Comparison of ENCODE assay signal across 7 cellular contexts in genomic region chr11:64339754-64340408, GRCh38. TPM values are rescaled to one million over a fixed set of nuclear protein-coding genes. Genes with fewer than 3 reads are reported as not detected.
DNase-seq lines count a peak whose midpoint lies in the region; ATAC-seq and TF ChIP-seq lines count a peak whose summit lies in the region.

TSS of gene CCDC88B (plus strand) at chr11:64340204. CDS start at chr11:64340267, 63 bp downstream.

- ATAC-seq in GM21360 (IDR thresholded peaks at IDR 0.05; ENCODE audit: unreplicated experiment): peak; percentile 41

- CTCF ChIA-PET in activated CD4-positive, alpha-beta memory T cell treated with anti-CD3 and anti-CD28 coated beads for 36 hours (lab: Charles Lee): interaction anchor here (1.1 to 3.6 kb wide), 5 partner anchors 8 to 177 kb away, joined by 3 to 34 read pairs (median 9); partner anchors contain the start of genes PRDX5 and TRMT112

- H3K27ac Mint-ChIP-seq in activated CD4-positive, alpha-beta memory T cell treated with anti-CD3 and anti-CD28 coated beads for 36 hours: peak within 1 kb of the TSS; percentile 95

- peak within 1 kb of the TSS; percentile 51; the same call in 1 of the 2 replicates for H3K9ac ChIP-seq in KMS-11

- H3K4me1 ChIP-seq in KMS-11 (ENCODE audit: low read depth, poor library complexity, severe bottlenecking) (peaks cover 45% of the 10 kb centered on the region), esophagus muscularis mucosa (peaks cover 7 to 33% (median 26%) of the 10 kb centered on the region in 4 donors), thyroid gland (peaks cover 2 to 24% of the 10 kb centered on the region in 2 donors)

- no peaks in the 10 kb centered on the region for H3K27me3 Mint-ChIP-seq in activated CD4-positive, alpha-beta memory T cell treated with anti-CD3 and anti-CD28 coated beads for 36 hours

- peak; percentile 92 for DNase-seq in activated CD4-positive, alpha-beta memory T cell treated with anti-CD3 and anti-CD28 coated beads for 36 hours
- DNase-seq in esophagus muscularis mucosa (ENCODE audit: extremely low spot score) (no peak), thyroid gland (no peak), NCI-H526 treated with DMSO at 0.1 percent for 48 hours (lab: John Stamatoyannopoulos, UW) (no peak)
- peak; percentile 58 to 78 for DNase-seq in stimulated activated CD4-positive, alpha-beta T cell treated with anti-CD3 and anti-CD28 coated beads, Interleukin-1b, Interleukin-23, amount 100 ng/mL, for 1 hour (ENCODE audit: low read depth in 2 of 2)

- no peaks in the 10 kb centered on the region for H3K9me3 ChIP-seq in esophagus muscularis mucosa
- no peaks in the 10 kb centered on the region for H3K9me3 ChIP-seq in thyroid gland

- peaks cover 46% of the 10 kb centered on the region for H3K4me1 Mint-ChIP-seq in activated CD4-positive, alpha-beta memory T cell treated with anti-CD3 and anti-CD28 coated beads for 36 hours (ENCODE audit: low read depth)

- H3K27me3 ChIP-seq in KMS-11 (ENCODE audit: insufficient read depth, low read depth) (no peaks in the 10 kb centered on the region), esophagus muscularis mucosa (no peaks in the 10 kb centered on the region), thyroid gland (no peaks in the 10 kb centered on the region)

- no peaks in the 10 kb centered on the region for H3K79me2 ChIP-seq in KMS-11 (ENCODE audit: insufficient read depth, low read depth)

- H3K36me3 ChIP-seq in KMS-11 (ENCODE audit: insufficient read depth) (no peaks in the 10 kb centered on the region), esophagus muscularis mucosa (no peaks in the 10 kb centered on the region), thyroid gland (no peaks in the 10 kb centered on the region)

- no peaks in the 10 kb centered on the region for H4K20me1 ChIP-seq in KMS-11 (ENCODE audit: insufficient read depth)

- intact Hi-C loops in activated CD4-positive, alpha-beta memory T cell treated with anti-CD3 and anti-CD28 coated beads for 36 hours (cut with micrococcal nuclease): loop anchor here (1.0 kb wide), 1 partner anchor 23 kb away; the partner anchor contains the start of gene TRMT112
- intact Hi-C loops in esophagus muscularis mucosa (cut with DNase I) (no loop called here), thyroid gland (cut with DNase I) (no loop called here)

- peaks cover 25% of the 10 kb centered on the region for H3K36me3 Mint-ChIP-seq in activated CD4-positive, alpha-beta memory T cell treated with anti-CD3 and anti-CD28 coated beads for 36 hours

- peak within 1 kb of the TSS; percentile 50 for H2AFZ ChIP-seq in KMS-11 (ENCODE audit: low read depth)

- H3K9me3 Mint-ChIP-seq in activated CD4-positive, alpha-beta memory T cell treated with anti-CD3 and anti-CD28 coated beads for 36 hours: no peaks in the 10 kb centered on the region

- WGBS in esophagus muscularis mucosa: 64% methylated on average over 13 of the region's 16 CpGs
- WGBS in thyroid gland, 2 donors: 80 to 90% methylated on average over 16 of the region's 16 CpGs

- H3K27ac ChIP-seq in KMS-11 (peak within 1 kb of the TSS; percentile 25), esophagus muscularis mucosa (replicated peaks in 1 of 4) (no peak within 1 kb of the TSS), thyroid gland (no peak within 1 kb of the TSS)

- H3K4me3 Mint-ChIP-seq in activated CD4-positive, alpha-beta memory T cell treated with anti-CD3 and anti-CD28 coated beads for 36 hours: peak within 1 kb of the TSS; percentile 91

- H3K4me3 ChIP-seq in KMS-11 (IDR thresholded peaks at IDR 0.05; ENCODE audit: insufficient read depth, low read depth, low read length) (no peak within 1 kb of the TSS), esophagus muscularis mucosa (peak within 1 kb of the TSS; percentile 32 to 47 (median 35)), thyroid gland (replicated peaks in 1 of 3) (no peak within 1 kb of the TSS)

- TF ChIP-seq POLR2A in esophagus muscularis mucosa (IDR thresholded peaks at IDR 0.05; ENCODE audit: low read depth) (no peak), thyroid gland (IDR thresholded peaks at IDR 0.05) (no peak)

- TF ChIP-seq CTCF in KMS-11 (conservative IDR thresholded peaks at IDR 0.05; ENCODE audit: low read depth, low read length): no peak
- no peak for TF ChIP-seq CTCF in esophagus muscularis mucosa (IDR thresholded peaks at IDR 0.05)
- no peak for TF ChIP-seq CTCF in thyroid gland (IDR thresholded peaks at IDR 0.05)

- POLR2A ChIA-PET in activated CD4-positive, alpha-beta memory T cell treated with anti-CD3 and anti-CD28 coated beads for 36 hours (lab: Charles Lee): interaction anchor here (0.5 to 1.7 kb wide), 3 partner anchors 15 to 93 kb away, joined by 3 to 15 read pairs (median 3); partner anchors contain the start of genes PPP1R14B, PRDX5 and TRMT112

- peak within 1 kb of the TSS; percentile 97 for H3K4me2 ChIP-seq in KMS-11

- TF ChIP-seq EP300 in esophagus muscularis mucosa (IDR thresholded peaks at IDR 0.05): no peak

RNA-seq across cellular contexts. Expression of gene CCDC88B, which starts in this region (rescaled TPM):
- 10 to 100 TPM; 69.5 to 74.5 TPM for total RNA-seq in activated CD4-positive, alpha-beta memory T cell treated with anti-CD3 and anti-CD28 coated beads for 36 hours
- total RNA-seq in esophagus muscularis mucosa (10 to 100 TPM in 1 of 4 donors, 1 to 10 TPM in 3; 7.0 to 12.5 (median 8.2) TPM), thyroid gland (1 to 10 TPM; 2.8 to 7.0 (median 3.6) TPM)

Comparison
In these comparisons a context has a peak if more than half of its experiments do, and no peak if none do; other contexts are left out.
1. RNA of gene CCDC88B (total RNA-seq): 69.5 to 74.5 TPM in activated CD4-positive, alpha-beta memory T cell treated with anti-CD3 and anti-CD28 coated beads for 36 hours; 7.0 to 12.5 TPM in esophagus muscularis mucosa and 2.8 to 7.0 TPM in thyroid gland; every median in the first group is over 4 times any median in the second.
2. H3K4me3 ChIP-seq: peak in esophagus muscularis mucosa (4 of 4); none in KMS-11 (single experiment) and thyroid gland (0 of 3).
3. DNase-seq: peak in activated CD4-positive, alpha-beta memory T cell treated with anti-CD3 and anti-CD28 coated beads for 36 hours (single experiment) and stimulated activated CD4-positive, alpha-beta T cell treated with anti-CD3 and anti-CD28 coated beads, Interleukin-1b, Interleukin-23, amount 100 ng/mL, for 1 hour (2 of 2); none in esophagus muscularis mucosa (single experiment), thyroid gland (0 of 2) and NCI-H526 treated with DMSO at 0.1 percent for 48 hours (single experiment).